ENCODE assay signal across 1 cellular context in genomic region chr1:184982002-184982954, GRCh38.
TF ChIP-seq lines count a peak whose summit lies in the region.

No MANE protein-coding gene starts in this region.

TF ChIP-seq in IMR-90, 13 proteins besides CTCF, POLR2A, EP300 and RAD21 (continued from another document):
- no peak for TF ChIP-seq USF2 (IDR thresholded peaks at IDR 0.05; ENCODE audit: low read depth, low read length)
